ENCODE assay signal across 11 cellular contexts in genomic region chr18:21053127-21053526, GRCh38. TPM values are rescaled to one million over a fixed set of nuclear protein-coding genes. Genes with fewer than 3 reads are reported as not detected.
A peak's percentile ranks its signal among the peaks of the same experiment; 100 is the strongest.
DNase-seq lines count a peak whose midpoint lies in the region; TF ChIP-seq lines count a peak whose summit lies in the region.
"Had no signal": no experiment of that assay in that cellular context is flagged by ENCODE, and none has a peak within 500 bp of the region (broad histone marks: within the 10 kb centered on the region; RNA-seq: fewer than 3 reads in every experiment).

No MANE protein-coding gene starts in this region.

- TF ChIP-seq EP300 in esophagus muscularis mucosa (IDR thresholded peaks at IDR 0.05) (no peak), tibial nerve (IDR thresholded peaks at IDR 0.05) (peak in 1 of 2 donors; percentile 35)

- H3K4me3 ChIP-seq in AG04450 (ENCODE audit: low read depth, low read length) (no peak overlapping the region), esophagus muscularis mucosa (no peak overlapping the region), tibial nerve (no peak overlapping the region)

- TF ChIP-seq CTCF in AG04450 (IDR thresholded peaks at IDR 0.05; ENCODE audit: low read depth, low read length) (no peak), esophagus muscularis mucosa (IDR thresholded peaks at IDR 0.05) (no peak), tibial nerve (IDR thresholded peaks at IDR 0.05) (no peak)

- intact Hi-C loops in esophagus muscularis mucosa (cut with DNase I): loop anchor here (5.0 kb wide), 1 partner anchor 59 kb away; the partner anchor contains the start of gene ROCK1

- no peak for TF ChIP-seq POLR2A in esophagus muscularis mucosa (IDR thresholded peaks at IDR 0.05; ENCODE audit: low read depth)
- no peak for TF ChIP-seq POLR2A in tibial nerve (IDR thresholded peaks at IDR 0.05)

- POLR2A ChIA-PET in AG04450 (lab: Yijun Ruan, JAX): interaction anchor here (0.7 to 1.2 kb wide), 4 partner anchors 58 to 548 kb away, joined by 3 to 9 read pairs (median 4); partner anchors contain the start of genes ESCO1 and ROCK1

- peaks cover 36 to 71% (median 62%) of the 10 kb centered on the region in 4 donors for H3K4me1 ChIP-seq in esophagus muscularis mucosa
- H3K4me1 ChIP-seq in tibial nerve: peaks cover 0 to 64% (median 23%) of the 10 kb centered on the region in 4 donors

- H3K27me3 ChIP-seq in AG04450 (ENCODE audit: control insufficient read depth, insufficient read depth, low read length): no peaks in the 10 kb centered on the region
- no peaks in the 10 kb centered on the region for H3K27me3 ChIP-seq in esophagus muscularis mucosa
- H3K27me3 ChIP-seq in tibial nerve: no peaks in the 10 kb centered on the region

- no peaks in the 10 kb centered on the region for H3K9me3 ChIP-seq in AG04450 (ENCODE audit: control insufficient read depth, insufficient read depth, low read length)
- H3K9me3 ChIP-seq in esophagus muscularis mucosa: no peaks in the 10 kb centered on the region
- no peaks in the 10 kb centered on the region for H3K9me3 ChIP-seq in tibial nerve

- CTCF ChIA-PET in AG04450 (lab: Charles Lee): interaction anchor here (1.1 to 1.8 kb wide), 3 partner anchors 10 to 127 kb away, joined by 3 to 5 read pairs (median 3); no protein-coding TSS in a partner anchor

- no peak overlapping the region for H3K27ac ChIP-seq in AG04450 (ENCODE audit: low read depth, low read length)
- H3K27ac ChIP-seq in esophagus muscularis mucosa (replicated peaks in 1 of 4): peak overlapping the region; percentile 59 to 73 (median 67)
- H3K27ac ChIP-seq in tibial nerve: no peak overlapping the region
- H3K27ac ChIP-seq: C4-2B had no signal

- H3K36me3 ChIP-seq in esophagus muscularis mucosa: peaks cover 0 to 4% (median 0%) of the 10 kb centered on the region in 4 donors
- peaks cover 0 to 6% (median 0%) of the 10 kb centered on the region in 3 donors for H3K36me3 ChIP-seq in tibial nerve

- DNase-seq in AG04450 (ENCODE audit: low read depth, low spot score) (peak; percentile 54), NCI-H226 (peak; percentile 27), esophagus muscularis mucosa (ENCODE audit: extremely low spot score) (no peak), midbrain (lab: John Stamatoyannopoulos, UW) (peak; percentile 31), tibial nerve (ENCODE audit: low spot score in 2 of 2) (no peak), NCI-H69 (lab: John Stamatoyannopoulos, UW) (no peak)
- no peak for DNase-seq in activated CD4-positive, alpha-beta T cell treated with anti-CD3 and anti-CD28 coated beads, Interleukin-2, amount 50 U/mL, for 48 hours
- DNase-seq in stimulated activated naive CD4-positive, alpha-beta T cell (lab: John Stamatoyannopoulos, UW): no peak
- DNase-seq: H7, NCI-H2227 treated with DMSO at 0.1 percent for 48 hours had no signal

RNA-seq across cellular contexts. Expression of gene ROCK1, which starts 58.5 kb away (rescaled TPM):
- polyA plus RNA-seq in AG04450 (2011; rRNA removed): 28.5 and 37.2 TPM in 2 replicates
- 21.8 and 49.8 TPM in 2 replicates for polyA minus RNA-seq in AG04450 (2011; rRNA and poly(A)+ RNA removed)
- 100 to 1,000 TPM in 3 of 4 donors, 10 to 100 TPM in 1; 77.2 to 110 (median 106) TPM for total RNA-seq in esophagus muscularis mucosa
- total RNA-seq in tibial nerve: 10 to 100 TPM; 78.3 to 94.6 (median 91.4) TPM

Comparison
In these comparisons a context has a peak if more than half of its experiments do, and no peak if none do; other contexts are left out.
1. DNase-seq: peak in AG04450 (single experiment), NCI-H226 (single experiment) and midbrain (single experiment); none in esophagus muscularis mucosa (single experiment), activated CD4-positive, alpha-beta T cell treated with anti-CD3 and anti-CD28 coated beads, Interleukin-2, amount 50 U/mL, for 48 hours (0 of 2), stimulated activated naive CD4-positive, alpha-beta T cell (0 of 6), tibial nerve (0 of 2) and NCI-H69 (single experiment).
2. H3K27ac ChIP-seq: peak in esophagus muscularis mucosa (4 of 4); none in AG04450 (single experiment) and tibial nerve (0 of 4).